Comparison of ENCODE assay signal across 20 cellular contexts in the genomic region with DNA sequence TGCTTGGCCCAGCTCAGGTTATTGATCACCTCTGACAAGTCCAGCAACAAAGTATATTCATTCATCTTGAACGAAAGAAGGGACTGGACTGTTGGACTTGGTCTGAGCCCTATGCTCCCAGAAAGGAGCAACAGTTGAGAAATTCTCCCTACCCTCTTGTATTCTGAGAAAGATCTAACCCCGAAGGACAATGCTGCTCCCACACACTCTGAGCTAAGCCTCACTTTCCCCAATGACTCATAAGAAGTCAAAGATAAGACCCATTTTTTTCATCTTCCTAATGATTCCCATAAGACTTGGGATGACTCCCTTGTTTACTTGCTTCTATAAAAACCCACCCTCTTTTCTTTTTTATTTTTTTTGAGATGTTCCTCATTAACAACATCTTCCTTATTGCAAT.
DNase-seq lines count a peak whose midpoint lies in the region; ATAC-seq, FAIRE-seq and TF ChIP-seq lines count a peak whose summit lies in the region.
"Had no signal": no experiment of that assay in that cellular context is flagged by ENCODE, and none has a peak within 500 bp of the region (broad histone marks: within the 10 kb centered on the region; RNA-seq: fewer than 3 reads in every experiment).

No MANE protein-coding gene starts in this region.

- TF ChIP-seq EP300 in suprapubic skin (IDR thresholded peaks at IDR 0.05), result no peak

- no peak overlapping the region for H3K23ac ChIP-seq in IMR-90 (ENCODE audit: low read depth, low read length)

- 0% methylated on average over 1 of the region's 2 CpGs; no CpG with 5 or more reads in 1 of the 2 experiments for WGBS in IMR-90 (ENCODE audit: extremely low coverage in 2 of 2, insufficient read length in 1 of 2), 2 experiments
- WGBS in suprapubic skin, result 63% methylated on average over 2 of the region's 2 CpGs

- in situ Hi-C loops in IMR-90 (cut with MboI; ENCODE audit: low sequenced_read_pairs), result no loop called here

- H3K27me3 ChIP-seq in IMR-90 (ENCODE audit: control insufficient read depth, insufficient read depth, low read length) (no peaks in the 10 kb centered on the region), endothelial cell of umbilical vein (ENCODE audit: control insufficient read depth in 2 of 2, insufficient read depth in 2 of 2, low read length in 2 of 2) (peaks cover 0 to 3% of the 10 kb centered on the region in 2 experiments), suprapubic skin (no peaks in the 10 kb centered on the region)
- H3K27me3 ChIP-seq: vagina had no signal

- H3K18ac ChIP-seq in IMR-90 (ENCODE audit: low read depth, low read length), result peak overlapping the region; percentile 88; the same call in 1 of the 2 replicates

- H2BK120ac ChIP-seq in IMR-90 (ENCODE audit: low read depth, low read length), result peak overlapping the region; percentile 36; the same call in 1 of the 2 replicates

- H3K9ac ChIP-seq in IMR-90 (ENCODE audit: low read depth, low read length) (no peak overlapping the region), endothelial cell of umbilical vein (replicated peaks; ENCODE audit: extremely low read depth, insufficient read depth, low read length) (no peak overlapping the region)

- dilution Hi-C loops in IMR-90 (cut with HindIII; ENCODE audit: low sequenced_read_pairs, unreplicated experiment) (no loop called here), endothelial cell of umbilical vein (cut with MboI; ENCODE audit: extremely low pct_ligation_motif_present, low sequenced_read_pairs) (no loop called here)

- peak overlapping the region; percentile 85 for H2BK5ac ChIP-seq in IMR-90 (ENCODE audit: low read depth, low read length, poor library complexity, severe bottlenecking)

- POLR2A ChIA-PET in IMR-90 (lab: Charles Lee; ENCODE audit: unreplicated experiment), result no interaction called here
- POLR2A ChIA-PET in endothelial cell of umbilical vein (lab: Charles Lee), result no interaction called here

- peak overlapping the region; percentile 61; the same call in 1 of the 2 replicates for H3K14ac ChIP-seq in IMR-90 (replicated peaks; ENCODE audit: low read depth, low read length)

- H3K9me1 ChIP-seq in IMR-90 (ENCODE audit: insufficient read depth, low read length), result peaks cover 3% of the 10 kb centered on the region
- H3K9me1 ChIP-seq in endothelial cell of umbilical vein (replicated peaks; ENCODE audit: control insufficient read depth, extremely low read depth, insufficient read depth, low read length), result no peaks in the 10 kb centered on the region

- H2BK20ac ChIP-seq in IMR-90 (ENCODE audit: low read depth, low read length), result peak overlapping the region; percentile 31; the same call in 1 of the 2 replicates

- H2AK9ac ChIP-seq in IMR-90 (replicated peaks; ENCODE audit: low read depth, low read length, poor library complexity), result no peak overlapping the region

- peak overlapping the region; percentile 18; the same call in 1 of the 2 replicates for H2AK5ac ChIP-seq in IMR-90 (ENCODE audit: low read depth, low read length)

- no peak overlapping the region for H3K56ac ChIP-seq in IMR-90 (ENCODE audit: extremely low read depth, insufficient read depth, low read length)

- peak overlapping the region; percentile 26; the same call in 1 of the 2 replicates for H3K4ac ChIP-seq in IMR-90 (ENCODE audit: low read depth, low read length)

- H3K27ac ChIP-seq in IMR-90 (ENCODE audit: insufficient read depth, low read length), result no peak overlapping the region
- H3K27ac ChIP-seq in endothelial cell of umbilical vein (ENCODE audit: insufficient read depth, low read depth, low read length), result no peak overlapping the region
- H3K27ac ChIP-seq in suprapubic skin, result no peak overlapping the region
- H3K27ac ChIP-seq: psoas muscle, vagina had no signal

- H3K9me3 ChIP-seq in IMR-90 (ENCODE audit: control insufficient read depth, insufficient read depth, low read length), result peaks cover 2% of the 10 kb centered on the region
- no peaks in the 10 kb centered on the region for H3K9me3 ChIP-seq in endothelial cell of umbilical vein (replicated peaks; ENCODE audit: control insufficient read depth, insufficient read depth, low read length)
- no peaks in the 10 kb centered on the region for H3K9me3 ChIP-seq in suprapubic skin
- H3K9me3 ChIP-seq: psoas muscle, vagina had no signal

- H3K36me3 ChIP-seq in IMR-90 (ENCODE audit: control insufficient read depth, insufficient read depth, low read length) (no peaks in the 10 kb centered on the region), endothelial cell of umbilical vein (ENCODE audit: control insufficient read depth in 2 of 2, extremely low read depth in 1 of 2, insufficient read depth in 2 of 2, low read length in 2 of 2) (no peaks in the 10 kb centered on the region), suprapubic skin (no peaks in the 10 kb centered on the region)
- H3K36me3 ChIP-seq: vagina had no signal

- TF ChIP-seq RAD21 in IMR-90 (IDR thresholded peaks at IDR 0.05; ENCODE audit: low read length), result no peak

- TF ChIP-seq CTCF in IMR-90 (conservative IDR thresholded peaks at IDR 0.05; ENCODE audit: low read depth, low read length) (no peak), endothelial cell of umbilical vein (IDR thresholded peaks at IDR 0.05; ENCODE audit: extremely low read depth in 1 of 2, insufficient read depth in 1 of 2, low read depth in 1 of 2, low read length in 2 of 2) (no peak), suprapubic skin (IDR thresholded peaks at IDR 0.05) (no peak)

- FAIRE-seq in endothelial cell of umbilical vein (lab: Jason Lieb, UNC), result no peak

- DNase-seq in AG08395 (ENCODE audit: low spot score) (peak; percentile 38), IMR-90 (peak; percentile 91), endothelial cell of umbilical vein (ENCODE audit: low read depth, low spot score) (no peak), non-pigmented ciliary epithelial cell (ENCODE audit: low read depth) (peak; percentile 58), suprapubic skin (ENCODE audit: low spot score in 2 of 2) (no peak), SW480 (ENCODE audit: low spot score) (no peak)
- no peak for DNase-seq in activated effector memory CD4-positive, alpha-beta T cell treated with anti-CD3 and anti-CD28 coated beads, Interleukin-2, amount 50 U/mL, for 16 hours
- DNase-seq: activated CD4-positive, CD25-positive, alpha-beta regulatory T cell; activated naive CD4-positive, alpha-beta T cell treated with anti-CD3 and anti-CD28 coated beads, Interleukin-2, amount 50 U/mL, for 16 hours; cerebellar nuclear complex; DMS153; HCEC 1CT; left colon; NCI-H510A; psoas muscle; stimulated activated CD4-positive, alpha-beta T cell treated with anti-CD3 and anti-CD28 coated beads, Interleukin-2, amount 100 ng/mL, for 24 hours; stimulated activated CD8-positive, alpha-beta memory T cell treated with anti-CD3 and anti-CD28 coated beads, Interleukin-4, amount 100 ng/mL, for 48 hours had no signal

- no TSS peak for BruUV-seq in IMR-90 (replicated peaks; lab: Mats Ljungman, UMichigan)
- BruUV-seq in endothelial cell of umbilical vein (replicated peaks; lab: Mats Ljungman, UMichigan), result no TSS peak

- H3K79me1 ChIP-seq in IMR-90 (ENCODE audit: low read depth in 1 of 2, low read length in 2 of 2), result no peaks in the 10 kb centered on the region

- ATAC-seq in IMR-90 (ENCODE audit: low read depth) (peak; percentile 79), GM18502 (IDR thresholded peaks at IDR 0.05; ENCODE audit: poor library complexity, unreplicated experiment) (no peak)
- ATAC-seq: left colon, Panc1 had no signal

- H4K91ac ChIP-seq in IMR-90 (ENCODE audit: insufficient read depth, low read depth, low read length), result no peak overlapping the region

- H3K79me2 ChIP-seq in endothelial cell of umbilical vein (ENCODE audit: control insufficient read depth, insufficient read depth, low read length), result no peaks in the 10 kb centered on the region

- H3K4me1 ChIP-seq in IMR-90 (ENCODE audit: control insufficient read depth, insufficient read depth, low read length) (peaks cover 8% of the 10 kb centered on the region), endothelial cell of umbilical vein (ENCODE audit: control insufficient read depth, extremely low read depth, insufficient read depth, low read length) (peaks cover 2% of the 10 kb centered on the region), suprapubic skin (no peaks in the 10 kb centered on the region)
- H3K4me1 ChIP-seq: psoas muscle had no signal

- TF ChIP-seq POLR2A in IMR-90 (IDR thresholded peaks at IDR 0.05; ENCODE audit: low read depth, low read length) (peak; percentile 57; the same call in 1 of the 2 replicates), endothelial cell of umbilical vein (IDR thresholded peaks at IDR 0.05; ENCODE audit: low read depth, low read length) (no peak), suprapubic skin (IDR thresholded peaks at IDR 0.05) (no peak)

- CTCF ChIA-PET in IMR-90 (lab: Yijun Ruan, JAX), result interaction anchor here (1.0 kb wide), 1 partner anchor 51 kb away, joined by 6 read pairs; no protein-coding TSS in a partner anchor
- CTCF ChIA-PET in endothelial cell of umbilical vein (lab: Charles Lee), result interaction anchor here (0.7 to 1.0 kb wide), 2 partner anchors 12 to 22 kb away, joined by 3 read pairs; no protein-coding TSS in a partner anchor

- peak overlapping the region; percentile 72; the same call in 1 of the 2 replicates for H4K5ac ChIP-seq in IMR-90 (ENCODE audit: low read depth, low read length)

- intact Hi-C loops in IMR-90 (cut with micrococcal nuclease), result no loop called here
- intact Hi-C loops in endothelial cell of umbilical vein (cut with micrococcal nuclease), result no loop called here

- peak overlapping the region; percentile 71; the same call in 1 of the 2 replicates for H3K4me2 ChIP-seq in IMR-90 (ENCODE audit: low read depth, low read length)
- no peak overlapping the region for H3K4me2 ChIP-seq in endothelial cell of umbilical vein (ENCODE audit: insufficient read depth, low read length)

- no peak overlapping the region for H2AFZ ChIP-seq in IMR-90 (replicated peaks; ENCODE audit: low read length, poor library complexity)
- H2AFZ ChIP-seq in endothelial cell of umbilical vein (ENCODE audit: low read depth, low read length), result peak overlapping the region; percentile 19

- 0 out of 3 replicates have a peak overlapping the region, but pooled peaks have one; percentile 18 for H2BK15ac ChIP-seq in IMR-90 (ENCODE audit: low read depth, low read length)

- peak overlapping the region in 1 of 2 experiments; percentile 32; a peak in 1 of 4 replicates for H4K8ac ChIP-seq in IMR-90 (ENCODE audit: low read depth in 2 of 2, low read length in 2 of 2)

- H4K20me1 ChIP-seq in IMR-90 (ENCODE audit: insufficient read depth, low read length), result no peaks in the 10 kb centered on the region
- H4K20me1 ChIP-seq in endothelial cell of umbilical vein (replicated peaks; ENCODE audit: control insufficient read depth, extremely low read depth, insufficient read depth, low read length), result no peaks in the 10 kb centered on the region

- H3K4me3 ChIP-seq in IMR-90 (ENCODE audit: insufficient read depth, low read depth, low read length) (no peak overlapping the region), endothelial cell of umbilical vein (replicated peaks in 1 of 3; ENCODE audit: insufficient read depth in 1 of 3, low read depth in 1 of 3, low read length in 3 of 3) (no peak overlapping the region), suprapubic skin (no peak overlapping the region)
- H3K4me3 ChIP-seq: psoas muscle, vagina had no signal

TF ChIP-seq in IMR-90, 13 proteins besides CTCF, POLR2A, EP300 and RAD21 (continues in another document):
- peak; percentile 27; the same call in 1 of the 2 replicates for TF ChIP-seq SMC3 (IDR thresholded peaks at IDR 0.05; ENCODE audit: low read depth, low read length)

Comparison
In these comparisons a context has a peak if more than half of its experiments do, and no peak if none do; other contexts are left out.
1. DNase-seq: peak in AG08395 (single experiment), IMR-90 (single experiment) and non-pigmented ciliary epithelial cell (single experiment); none in endothelial cell of umbilical vein (single experiment), suprapubic skin (0 of 2), SW480 (single experiment) and activated effector memory CD4-positive, alpha-beta T cell treated with anti-CD3 and anti-CD28 coated beads, Interleukin-2, amount 50 U/mL, for 16 hours (single experiment).